In the genomic region with DNA sequence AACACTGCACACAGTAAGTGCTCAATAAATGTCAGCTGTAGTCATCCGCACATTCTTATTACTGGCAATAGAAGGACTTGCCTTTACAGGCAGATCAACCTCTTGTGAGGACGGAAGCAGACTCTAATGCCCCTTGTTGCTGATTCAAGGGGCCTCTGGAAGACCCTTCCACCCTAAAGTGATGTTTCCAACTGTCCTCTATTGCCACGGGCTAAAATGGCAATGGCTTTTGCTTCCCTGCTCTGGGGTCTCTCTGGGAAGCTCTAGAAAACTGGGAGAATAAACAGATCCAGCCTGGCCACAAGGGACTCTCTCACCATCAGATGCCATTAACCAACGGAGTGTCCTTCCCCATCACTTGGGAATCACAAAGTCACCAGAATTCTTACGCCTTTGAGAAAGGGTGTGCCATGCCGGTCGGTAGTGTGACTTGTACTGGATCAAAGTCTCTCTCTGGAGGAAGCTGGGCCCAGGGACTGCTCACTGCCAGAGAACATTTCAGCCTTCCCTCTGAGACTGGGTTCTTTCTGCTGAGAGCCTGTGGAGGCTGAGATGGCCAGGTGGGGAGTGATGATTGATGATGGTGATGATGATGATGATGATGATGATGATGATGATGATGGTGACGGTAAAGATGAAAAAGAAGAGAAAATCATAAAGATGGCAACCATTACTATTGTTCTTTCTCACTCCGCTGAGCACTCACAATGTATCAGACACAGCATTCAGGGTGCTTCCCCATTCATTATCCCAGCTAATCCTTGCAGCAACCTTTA, we compare ENCODE assay signal across 26 cellular contexts.
"Had no signal": no experiment of that assay in that cellular context is flagged by ENCODE, and none has a peak within 500 bp of the region (broad histone marks: within the 10 kb centered on the region; RNA-seq: fewer than 3 reads in every experiment).

No MANE protein-coding gene starts in this region.

- H3K4me1 ChIP-seq: colonic mucosa, parathyroid adenoma, sigmoid colon, tibial nerve, upper lobe of left lung, uterus had no signal

- H3K9me3 Mint-ChIP-seq: central memory CD8-positive, alpha-beta T cell; dendritic cell treated with granulocyte-macrophage colony-stimulating factor and Interleukin-4, amounts not matched to agents 40 ng/mL and 50 ng/mL, for 4 days; effector memory CD8-positive, alpha-beta T cell had no signal

- H3K27ac Mint-ChIP-seq: dendritic cell treated with granulocyte-macrophage colony-stimulating factor and Interleukin-4, amounts not matched to agents 40 ng/mL and 50 ng/mL, for 4 days; effector memory CD8-positive, alpha-beta T cell; naive thymus-derived CD8-positive, alpha-beta T cell; nephron progenitor cell; progenitor cell of endocrine pancreas; stimulated activated memory B cell treated with anti-CD40 and anti-IgM and Interleukin-4, amounts not matched to agents 10 μg/mL and 1 μg/mL and 100 μg/mL, for 72 hours had no signal

- H3K4me1 Mint-ChIP-seq: central memory CD8-positive, alpha-beta T cell; naive thymus-derived CD8-positive, alpha-beta T cell; nephron progenitor cell; stimulated activated memory B cell treated with anti-CD40 and anti-IgM and Interleukin-4, amounts not matched to agents 10 μg/mL and 1 μg/mL and 100 μg/mL, for 72 hours had no signal

- H3K27me3 ChIP-seq: colonic mucosa, sigmoid colon, tibial nerve, upper lobe of left lung, uterus had no signal

- ATAC-seq: effector memory CD8-positive, alpha-beta T cell; left lobe of liver; naive thymus-derived CD8-positive, alpha-beta T cell; stimulated activated memory B cell treated with anti-CD40 and anti-IgM and Interleukin-4, amounts not matched to agents 10 μg/mL and 1 μg/mL and 100 μg/mL, for 72 hours; stimulated activated naive CD8-positive, alpha-beta T cell treated with anti-CD3 and anti-CD28 coated beads, Interleukin-15, Interleukin-2, amounts not matched to agents 100 U/mL and 50 U/mL, for 24 hours had no signal

- H3K36me3 Mint-ChIP-seq: stimulated activated memory B cell treated with anti-CD40 and anti-IgM and Interleukin-4, amounts not matched to agents 10 μg/mL and 1 μg/mL and 100 μg/mL, for 72 hours had no signal

- H3K36me3 ChIP-seq: colonic mucosa, sigmoid colon, thoracic aorta, tibial nerve, upper lobe of left lung, uterus had no signal

- H3K9me3 ChIP-seq: colonic mucosa, sigmoid colon, thoracic aorta, tibial nerve, upper lobe of left lung, uterus had no signal

- H3K27ac ChIP-seq: colonic mucosa, parathyroid adenoma, sigmoid colon, thoracic aorta, tibial nerve, upper lobe of left lung, uterus had no signal

- DNase-seq: colonic mucosa; effector memory CD8-positive, alpha-beta T cell; erythroblast; hypothalamus; kidney; mammary epithelial cell; mesendoderm; midbrain; naive thymus-derived CD8-positive, alpha-beta T cell; nephron progenitor cell; occipital lobe; sigmoid colon; stimulated activated CD4-positive, alpha-beta T cell treated with anti-CD3 and anti-CD28 coated beads, Interleukin-2, amount 100 ng/mL, for 24 hours; stimulated activated CD4-positive, alpha-beta T cell treated with anti-CD3 and anti-CD28 coated beads, Interleukin-4, amount 100 ng/mL, for 4 hours; stimulated activated naive CD8-positive, alpha-beta T cell treated with anti-CD3 and anti-CD28 coated beads, Interleukin-15, Interleukin-2, amounts not matched to agents 100 U/mL and 50 U/mL, for 24 hours; substantia nigra; upper lobe of left lung; uterus had no signal

- H3K4me3 Mint-ChIP-seq: central memory CD8-positive, alpha-beta T cell; dendritic cell treated with granulocyte-macrophage colony-stimulating factor and Interleukin-4, amounts not matched to agents 40 ng/mL and 50 ng/mL, for 4 days; effector memory CD8-positive, alpha-beta T cell; naive thymus-derived CD8-positive, alpha-beta T cell; nephron progenitor cell; stimulated activated memory B cell treated with anti-CD40 and anti-IgM and Interleukin-4, amounts not matched to agents 10 μg/mL and 1 μg/mL and 100 μg/mL, for 72 hours had no signal

- H3K4me3 ChIP-seq: colonic mucosa, sigmoid colon, thoracic aorta, tibial nerve, upper lobe of left lung, uterus had no signal
